24 cellular contexts compared by ENCODE assay signal in genomic region chr6:38191418-38191817, GRCh38.
"Had no signal": no experiment of that assay in that cellular context is flagged by ENCODE, and none has a peak within 500 bp of the region (broad histone marks: within the 10 kb centered on the region; RNA-seq: fewer than 3 reads in every experiment).

No MANE protein-coding gene starts in this region.

- H3K9me3 Mint-ChIP-seq: mesothelial cell of epicardium; natural killer cell; neural crest cell; stimulated activated naive B cell treated with anti-CD40 and anti-IgM and Interleukin-4, amounts not matched to agents 10 μg/mL and 1 μg/mL and 100 μg/mL, for 72 hours; stimulated activated naive CD8-positive, alpha-beta T cell treated with anti-CD3 and anti-CD28 coated beads, Interleukin-15, amount 100 ng/mL, for 72 hours had no signal

- DNase-seq: effector CD4-positive, alpha-beta T cell; foreskin melanocyte; heart right ventricle; hypothalamus; kidney glomerular epithelial cell; mammary epithelial cell; natural killer cell; occipital lobe; psoas muscle; retina; spleen; stimulated activated CD4-positive, alpha-beta T cell treated with anti-CD3 and anti-CD28 coated beads, Interleukin-15, amount 100 ng/mL, for 24 hours; stimulated activated CD4-positive, alpha-beta T cell treated with anti-CD3 and anti-CD28 coated beads, Interleukin-1b, Interleukin-23, amount 100 ng/mL, for 48 hours; stimulated activated CD4-positive, alpha-beta T cell treated with anti-CD3 and anti-CD28 coated beads, Interleukin-4, amount 100 ng/mL, for 24 hours; stimulated activated naive B cell treated with anti-CD40 and anti-IgM and Interleukin-4, amounts not matched to agents 10 μg/mL and 1 μg/mL and 100 μg/mL, for 72 hours; stimulated activated naive CD8-positive, alpha-beta T cell treated with anti-CD3 and anti-CD28 coated beads, Interleukin-15, amount 100 ng/mL, for 72 hours; substantia nigra; transverse colon had no signal

- H3K9me3 ChIP-seq: heart right ventricle, psoas muscle, spleen, thoracic aorta, transverse colon had no signal

- H3K4me1 Mint-ChIP-seq: stimulated activated naive B cell treated with anti-CD40 and anti-IgM and Interleukin-4, amounts not matched to agents 10 μg/mL and 1 μg/mL and 100 μg/mL, for 72 hours; stimulated activated naive CD8-positive, alpha-beta T cell treated with anti-CD3 and anti-CD28 coated beads, Interleukin-15, amount 100 ng/mL, for 72 hours had no signal

- H3K27ac ChIP-seq: coronary artery, heart right ventricle, parathyroid adenoma, psoas muscle, spleen, thoracic aorta, transverse colon had no signal

- H3K27ac Mint-ChIP-seq: mesothelial cell of epicardium; natural killer cell; stimulated activated naive B cell treated with anti-CD40 and anti-IgM and Interleukin-4, amounts not matched to agents 10 μg/mL and 1 μg/mL and 100 μg/mL, for 72 hours; stimulated activated naive CD8-positive, alpha-beta T cell treated with anti-CD3 and anti-CD28 coated beads, Interleukin-15, amount 100 ng/mL, for 72 hours had no signal

- ATAC-seq: heart right ventricle; natural killer cell; psoas muscle; sciatic nerve; stimulated activated naive B cell treated with anti-CD40 and anti-IgM and Interleukin-4, amounts not matched to agents 10 μg/mL and 1 μg/mL and 100 μg/mL, for 72 hours; stimulated activated naive CD8-positive, alpha-beta T cell treated with anti-CD3 and anti-CD28 coated beads, Interleukin-15, amount 100 ng/mL, for 72 hours had no signal

- H3K4me3 Mint-ChIP-seq: mesothelial cell of epicardium; natural killer cell; neural crest cell; stimulated activated naive B cell treated with anti-CD40 and anti-IgM and Interleukin-4, amounts not matched to agents 10 μg/mL and 1 μg/mL and 100 μg/mL, for 72 hours; stimulated activated naive CD8-positive, alpha-beta T cell treated with anti-CD3 and anti-CD28 coated beads, Interleukin-15, amount 100 ng/mL, for 72 hours had no signal

- H3K27me3 Mint-ChIP-seq: stimulated activated naive B cell treated with anti-CD40 and anti-IgM and Interleukin-4, amounts not matched to agents 10 μg/mL and 1 μg/mL and 100 μg/mL, for 72 hours; stimulated activated naive CD8-positive, alpha-beta T cell treated with anti-CD3 and anti-CD28 coated beads, Interleukin-15, amount 100 ng/mL, for 72 hours had no signal

- H3K27me3 ChIP-seq: heart right ventricle, spleen, transverse colon had no signal

- H3K36me3 ChIP-seq: thoracic aorta, transverse colon had no signal

- H3K36me3 Mint-ChIP-seq: mesothelial cell of epicardium, natural killer cell had no signal

- H3K9ac ChIP-seq: parathyroid adenoma had no signal

- H3K4me1 ChIP-seq: heart right ventricle, parathyroid adenoma, psoas muscle, spleen, transverse colon had no signal

- H3K4me3 ChIP-seq: coronary artery, heart right ventricle, psoas muscle, spleen, thoracic aorta, transverse colon had no signal

- H2AFZ ChIP-seq: parathyroid adenoma had no signal
